Comparison of ENCODE assay signal across 2 cellular contexts in genomic region chrX:77901506-77901905, GRCh38.
TF ChIP-seq lines count a peak whose summit lies in the region.

No MANE protein-coding gene starts in this region.

TF ChIP-seq in GM12878, 131 proteins besides CTCF, POLR2A, EP300 and RAD21:
- TF ChIP-seq HCFC1 (IDR thresholded peaks at IDR 0.05; ENCODE audit: low read length): no peak
- no peak for TF ChIP-seq HDAC2 (IDR thresholded peaks at IDR 0.05)
- TF ChIP-seq HSF1 (IDR thresholded peaks at IDR 0.05; ENCODE audit: low read depth, low read length): no peak

TF ChIP-seq in neural cell, 6 proteins besides CTCF, POLR2A, EP300 and RAD21:
- TF ChIP-seq MXI1 (conservative IDR thresholded peaks at IDR 0.05; ENCODE audit: poor library complexity, severe bottlenecking) (no peak), TAF1 (IDR thresholded peaks at IDR 0.05; ENCODE audit: low read depth) (no peak), SMC3 (conservative IDR thresholded peaks at IDR 0.05; ENCODE audit: poor library complexity) (no peak), POLR2AphosphoS5 (IDR thresholded peaks at IDR 0.05) (no peak)
- TF ChIP-seq, protein P1, sequence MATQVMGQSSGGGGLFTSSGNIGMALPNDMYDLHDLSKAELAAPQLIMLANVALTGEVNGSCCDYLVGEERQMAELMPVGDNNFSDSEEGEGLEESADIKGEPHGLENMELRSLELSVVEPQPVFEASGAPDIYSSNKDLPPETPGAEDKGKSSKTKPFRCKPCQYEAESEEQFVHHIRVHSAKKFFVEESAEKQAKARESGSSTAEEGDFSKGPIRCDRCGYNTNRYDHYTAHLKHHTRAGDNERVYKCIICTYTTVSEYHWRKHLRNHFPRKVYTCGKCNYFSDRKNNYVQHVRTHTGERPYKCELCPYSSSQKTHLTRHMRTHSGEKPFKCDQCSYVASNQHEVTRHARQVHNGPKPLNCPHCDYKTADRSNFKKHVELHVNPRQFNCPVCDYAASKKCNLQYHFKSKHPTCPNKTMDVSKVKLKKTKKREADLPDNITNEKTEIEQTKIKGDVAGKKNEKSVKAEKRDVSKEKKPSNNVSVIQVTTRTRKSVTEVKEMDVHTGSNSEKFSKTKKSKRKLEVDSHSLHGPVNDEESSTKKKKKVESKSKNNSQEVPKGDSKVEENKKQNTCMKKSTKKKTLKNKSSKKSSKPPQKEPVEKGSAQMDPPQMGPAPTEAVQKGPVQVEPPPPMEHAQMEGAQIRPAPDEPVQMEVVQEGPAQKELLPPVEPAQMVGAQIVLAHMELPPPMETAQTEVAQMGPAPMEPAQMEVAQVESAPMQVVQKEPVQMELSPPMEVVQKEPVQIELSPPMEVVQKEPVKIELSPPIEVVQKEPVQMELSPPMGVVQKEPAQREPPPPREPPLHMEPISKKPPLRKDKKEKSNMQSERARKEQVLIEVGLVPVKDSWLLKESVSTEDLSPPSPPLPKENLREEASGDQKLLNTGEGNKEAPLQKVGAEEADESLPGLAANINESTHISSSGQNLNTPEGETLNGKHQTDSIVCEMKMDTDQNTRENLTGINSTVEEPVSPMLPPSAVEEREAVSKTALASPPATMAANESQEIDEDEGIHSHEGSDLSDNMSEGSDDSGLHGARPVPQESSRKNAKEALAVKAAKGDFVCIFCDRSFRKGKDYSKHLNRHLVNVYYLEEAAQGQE (IDR thresholded peaks at IDR 0.05; ENCODE audit: borderline replicate concordance): no peak
